28 cellular contexts compared by ENCODE assay signal in the genomic region with DNA sequence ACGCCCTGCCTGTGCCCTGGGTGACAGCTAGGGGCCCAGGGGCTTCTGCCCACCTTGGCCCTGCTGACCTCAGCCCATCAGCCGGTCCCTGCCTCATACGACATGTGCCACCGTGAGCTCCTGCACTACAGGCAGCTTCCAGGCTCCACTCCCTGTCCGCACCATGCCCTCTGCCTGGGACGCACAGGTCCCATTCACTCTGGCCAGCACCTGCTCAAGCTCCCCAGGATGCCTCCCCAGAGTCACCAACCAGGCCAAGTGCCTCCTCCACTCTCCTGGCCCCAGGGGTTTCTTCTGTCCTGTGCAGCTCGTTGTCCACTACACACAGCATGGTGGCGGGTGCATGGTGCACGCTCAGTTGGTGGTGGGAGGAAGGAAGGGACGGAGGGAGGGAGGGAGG.
"Had no signal": no experiment of that assay in that cellular context is flagged by ENCODE, and none has a peak within 500 bp of the region (broad histone marks: within the 10 kb centered on the region; RNA-seq: fewer than 3 reads in every experiment).

No MANE protein-coding gene starts in this region.

- H3K27ac ChIP-seq: brain microvascular endothelial cell, heart left ventricle, left lung, lower lobe of right lung, parathyroid adenoma, stomach, thyroid gland, upper lobe of left lung had no signal

- H3K9ac ChIP-seq: parathyroid adenoma had no signal

- H3K4me1 ChIP-seq: heart left ventricle, left lung, lower lobe of right lung, parathyroid adenoma, stomach, thyroid gland, upper lobe of left lung had no signal

- DNase-seq: activated CD4-positive, alpha-beta T cell treated with anti-CD3 and anti-CD28 coated beads for 36 hours; activated CD4-positive, alpha-beta T cell treated with anti-CD3 and anti-CD28 coated beads, Interleukin-2, amount 50 U/mL, for 48 hours; activated CD4-positive, CD25-positive, alpha-beta regulatory T cell; activated CD8-positive, alpha-beta memory T cell treated with anti-CD3 and anti-CD28 coated beads for 24 hours; activated effector memory CD4-positive, alpha-beta T cell treated with Interleukin-2 at 50 U/mL for 16 hours; activated naive CD4-positive, alpha-beta T cell treated with anti-CD3 and anti-CD28 coated beads for 36 hours; activated naive CD8-positive, alpha-beta T cell treated with anti-CD3 and anti-CD28 coated beads, Interleukin-2, amount 10 ng/mL, durations not matched to agents 7 days and 5 days; brain microvascular endothelial cell; cortex of kidney; effector memory CD8-positive, alpha-beta T cell; foreskin fibroblast; heart left ventricle; hypothalamus; immature natural killer cell; kidney glomerular epithelial cell; left lung; lower lobe of right lung; mesendoderm; nucleus accumbens; right cardiac atrium; stimulated activated CD4-positive, alpha-beta T cell treated with anti-CD3 and anti-CD28 coated beads, Interleukin-12 subunit alpha, Interleukin-12 subunit beta, amount 100 ng/mL, for 4 hours; stimulated activated CD4-positive, alpha-beta T cell treated with anti-CD3 and anti-CD28 coated beads, Interleukin-4, amount 100 ng/mL, for 1 hour; stomach; T-helper 1 cell; thyroid gland had no signal

- H3K27me3 ChIP-seq: brain microvascular endothelial cell, heart left ventricle, left lung, stomach, thyroid gland, upper lobe of left lung had no signal

- ATAC-seq: activated CD4-positive, alpha-beta T cell treated with anti-CD3 and anti-CD28 coated beads for 36 hours; effector memory CD8-positive, alpha-beta T cell; left lung had no signal

- FAIRE-seq: astrocyte had no signal

- H3K9me3 ChIP-seq: heart left ventricle, left lung, lower lobe of right lung, stomach, thyroid gland, upper lobe of left lung had no signal

- H3K4me3 ChIP-seq: heart left ventricle, left lung, lower lobe of right lung, stomach, thyroid gland, upper lobe of left lung had no signal
